9 cellular contexts compared by ENCODE assay signal in genomic region chr3:30475038-30475808, GRCh38.
A peak's percentile ranks its signal among the peaks of the same experiment; 100 is the strongest.
DNase-seq lines count a peak whose midpoint lies in the region; ATAC-seq, FAIRE-seq and TF ChIP-seq lines count a peak whose summit lies in the region.
"Had no signal": no experiment of that assay in that cellular context is flagged by ENCODE, and none has a peak within 500 bp of the region (broad histone marks: within the 10 kb centered on the region; RNA-seq: fewer than 3 reads in every experiment).

No MANE protein-coding gene starts in this region.

- no peak overlapping the region for H3K27ac ChIP-seq in upper lobe of left lung

- H3K9me3 ChIP-seq in upper lobe of left lung: no peaks in the 10 kb centered on the region

- no peak for TF ChIP-seq CTCF in upper lobe of left lung (IDR thresholded peaks at IDR 0.05)

- H3K27me3 ChIP-seq in upper lobe of left lung: no peaks in the 10 kb centered on the region

- 91 to 93% methylated on average over 5 of the region's 5 CpGs for WGBS in upper lobe of left lung, 2 donors

- FAIRE-seq in frontal cortex (lab: Jason Lieb, UNC): no peak

- DNase-seq in renal cortical epithelial cell (ENCODE audit: low read depth) (peak; percentile 72), frontal cortex (ENCODE audit: low spot score in 2 of 2) (no peak), upper lobe of left lung (no peak), HCEC 1CT (no peak)
- no peak for DNase-seq in central memory CD4-positive, alpha-beta T cell
- DNase-seq: NCI-H2227 treated with DMSO at 0.1 percent for 48 hours had no signal

- no peaks in the 10 kb centered on the region for H3K36me3 ChIP-seq in upper lobe of left lung

- no peak overlapping the region for H3K4me3 ChIP-seq in upper lobe of left lung

- no peak for TF ChIP-seq POLR2A in upper lobe of left lung (IDR thresholded peaks at IDR 0.05)

- H3K4me1 ChIP-seq in upper lobe of left lung: peaks cover 25 to 30% (median 26%) of the 10 kb centered on the region in 4 donors

- TF ChIP-seq EP300 in upper lobe of left lung (IDR thresholded peaks at IDR 0.05): no peak

- ATAC-seq in GM18907 (IDR thresholded peaks at IDR 0.05; ENCODE audit: unreplicated experiment) (peak; percentile 95), GM21717 (IDR thresholded peaks at IDR 0.05; ENCODE audit: unreplicated experiment) (peak; percentile 93), HG03565 (IDR thresholded peaks at IDR 0.05; ENCODE audit: unreplicated experiment) (peak; percentile 82), upper lobe of left lung (ENCODE audit: low FRiP score in 2 of 2) (no peak)

Comparison
In these comparisons a context has a peak if more than half of its experiments do, and no peak if none do; other contexts are left out.
1. ATAC-seq: peak in GM18907 (single experiment), GM21717 (single experiment) and HG03565 (single experiment); none in upper lobe of left lung (0 of 2).